In the genomic region with DNA sequence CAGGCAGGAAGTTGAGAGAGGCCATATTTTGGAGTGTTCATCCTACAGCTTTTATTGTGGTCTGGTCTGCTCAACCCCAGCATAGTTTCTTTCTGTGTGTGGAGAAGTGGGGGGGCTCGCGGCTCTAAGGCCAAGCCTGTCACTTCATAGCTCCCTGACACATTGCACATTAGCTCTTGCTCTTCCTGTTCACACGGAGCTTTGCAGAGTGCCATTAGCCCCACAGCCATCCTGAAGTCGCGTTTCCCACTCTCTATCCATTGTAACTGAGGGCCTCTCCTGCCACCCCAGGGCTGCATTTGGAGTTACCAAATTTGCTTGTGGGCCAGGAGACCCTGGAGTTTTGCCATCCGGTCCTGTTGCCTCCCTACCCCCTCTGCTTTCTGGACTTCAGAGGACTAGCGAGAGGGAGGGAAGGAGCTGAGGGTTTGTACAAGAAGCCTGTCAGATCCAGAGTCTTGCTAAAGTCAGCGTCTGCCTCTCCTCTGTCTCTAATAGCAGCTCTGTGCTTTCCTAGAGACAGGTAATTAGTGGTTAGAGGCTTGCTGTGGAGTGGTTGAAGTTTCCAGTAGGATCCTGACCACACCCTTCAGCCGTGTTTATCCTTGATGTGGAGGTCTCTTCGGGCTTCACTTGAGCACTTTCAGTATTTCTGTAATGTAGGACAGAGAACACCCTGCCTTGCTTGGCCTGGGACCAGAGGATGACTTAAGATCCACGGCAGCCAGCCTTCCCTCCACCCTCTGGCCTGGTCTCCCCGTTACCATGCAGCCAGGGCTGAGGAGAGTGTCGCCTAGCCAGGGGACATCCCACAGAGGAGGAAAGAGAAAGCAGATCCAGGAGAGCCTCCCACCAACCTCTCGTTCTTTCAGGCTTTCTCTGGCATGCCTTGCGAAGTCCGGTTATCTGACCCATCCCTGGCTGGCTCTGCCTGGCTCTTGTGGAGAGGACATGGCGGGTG, we compare ENCODE assay signal across 8 cellular contexts.
DNase-seq lines count a peak whose midpoint lies in the region; ATAC-seq and TF ChIP-seq lines count a peak whose summit lies in the region.

No MANE protein-coding gene starts in this region.

- DNase-seq in AG08396 (ENCODE audit: low spot score): peak; percentile 81
- DNase-seq in UCSD-AML1 (lab: John Stamatoyannopoulos, UW; ENCODE audit: unreplicated experiment): peak; percentile 58
- peak; percentile 71 for DNase-seq in fibroblast of pulmonary artery (ENCODE audit: low read depth)
- peak in 8 of 10 donors; percentile 24 to 92 (median 50) for DNase-seq in posterior cingulate gyrus
- no peak for DNase-seq in OCI-M2 (lab: John Stamatoyannopoulos, UW; ENCODE audit: unreplicated experiment)
- no peak for DNase-seq in foreskin melanocyte

- H3K4me3 ChIP-seq in fibroblast of pulmonary artery (replicated peaks; ENCODE audit: low read depth, low read length): peak overlapping the region; percentile 4

- peak; percentile 15 for ATAC-seq in GM18873 (IDR thresholded peaks at IDR 0.05; ENCODE audit: low FRiP score, unreplicated experiment)
- peak; percentile 25 for ATAC-seq in HG03159 (IDR thresholded peaks at IDR 0.05; ENCODE audit: unreplicated experiment)

- no peak for TF ChIP-seq CTCF in fibroblast of pulmonary artery (IDR thresholded peaks at IDR 0.05; ENCODE audit: low read length, missing control alignments)

- intact Hi-C loops in posterior cingulate gyrus (cut with DNase I): no loop called here

Comparison
In these comparisons a context has a peak if more than half of its experiments do, and no peak if none do; other contexts are left out.
1. DNase-seq: peak in AG08396 (single experiment), UCSD-AML1 (single experiment), fibroblast of pulmonary artery (single experiment) and posterior cingulate gyrus (8 of 10); none in OCI-M2 (single experiment) and foreskin melanocyte (single experiment).